In genomic region chr17:72397687-72398086, GRCh38 we compare ENCODE assay signal across 30 cellular contexts.
DNase-seq lines count a peak whose midpoint lies in the region; ATAC-seq and TF ChIP-seq lines count a peak whose summit lies in the region.
"Had no signal": no experiment of that assay in that cellular context is flagged by ENCODE, and none has a peak within 500 bp of the region (broad histone marks: within the 10 kb centered on the region; RNA-seq: fewer than 3 reads in every experiment).

No MANE protein-coding gene starts in this region.

- dilution Hi-C loops in mammary epithelial cell (cut with HindIII; ENCODE audit: low sequenced_read_pairs) = no loop called here

- H3F3A ChIP-seq in PC-3 (ENCODE audit: low read length, unreplicated experiment) = peaks cover 12% of the 10 kb centered on the region

- no peaks in the 10 kb centered on the region for H3K9me3 Mint-ChIP-seq in MCF 10A (ENCODE audit: unreplicated experiment)
- H3K9me3 Mint-ChIP-seq in type B pancreatic cell = no peaks in the 10 kb centered on the region
- H3K9me3 Mint-ChIP-seq: activated CD4-positive, alpha-beta memory T cell treated with anti-CD3 and anti-CD28 coated beads for 36 hours; activated T-helper 2 cell treated with anti-CD3 and anti-CD28 coated beads, Interferon-gamma antibody, Interleukin-2, Interleukin-4, amounts not matched to agents 10 μg/mL and 5 μg/mL and 100 μg/mL, durations not matched to agents 14 hours and 24 hours and 36 hours had no signal

- no peaks in the 10 kb centered on the region for H3K27me3 Mint-ChIP-seq in MCF 10A (ENCODE audit: insufficient read depth, unreplicated experiment)
- no peaks in the 10 kb centered on the region for H3K27me3 Mint-ChIP-seq in type B pancreatic cell
- H3K27me3 Mint-ChIP-seq: activated CD4-positive, alpha-beta memory T cell treated with anti-CD3 and anti-CD28 coated beads for 36 hours; brain had no signal

- CTCF ChIA-PET in MCF 10A (lab: Yijun Ruan, JAX) (no interaction called here), mammary epithelial cell (lab: Charles Lee; ENCODE audit: low non-redundant PET) (no interaction called here), PC-3 (lab: Charles Lee) (no interaction called here)

- H4K20me1 ChIP-seq in mammary epithelial cell (ENCODE audit: insufficient read depth, low read length) (no peaks in the 10 kb centered on the region), PC-3 (ENCODE audit: low read length) (no peaks in the 10 kb centered on the region)

- H3K4me2 ChIP-seq in mammary epithelial cell (ENCODE audit: insufficient read depth, low read depth, low read length) (no peak overlapping the region), PC-3 (ENCODE audit: low read length) (peak overlapping the region; percentile 26)

- POLR2A ChIA-PET in MCF 10A (lab: Yijun Ruan, JAX) (no interaction called here), PC-3 (lab: Charles Lee; ENCODE audit: unreplicated experiment) (interaction anchor here (0.6 to 0.7 kb wide), 2 partner anchors 69 to 277 kb away, joined by 3 to 21 read pairs; partner anchors contain the start of gene SOX9)

- in situ Hi-C loops in mammary epithelial cell (cut with MboI; ENCODE audit: low sequenced_read_pairs in 2 of 2) = no loop called here

- H3K4me3 ChIP-seq in mammary epithelial cell (replicated peaks in 1 of 3; ENCODE audit: insufficient read depth in 1 of 3, low read depth in 2 of 3, low read length in 3 of 3) (no peak overlapping the region), PC-3 (ENCODE audit: low read length) (peak overlapping the region; percentile 3; the same call in 1 of the 2 replicates), BE2C (ENCODE audit: low read depth, low read length) (no peak overlapping the region)
- H3K4me3 ChIP-seq: gastrocnemius medialis, MG63, spleen had no signal

- H2AFZ ChIP-seq in mammary epithelial cell (ENCODE audit: low read depth, low read length) = no peak overlapping the region
- H2AFZ ChIP-seq in PC-3 (ENCODE audit: low read length) = no peak overlapping the region

- ATAC-seq in PC-3 = peak; percentile 27
- ATAC-seq: activated CD4-positive, CD25-positive, alpha-beta regulatory T cell treated with anti-CD3 and anti-CD28 coated beads, Interleukin-2, amount 50 U/mL, for 24 hours; gastrocnemius medialis; left ventricle myocardium superior; natural killer cell; stimulated activated effector memory CD8-positive, alpha-beta T cell treated with anti-CD3 and anti-CD28 coated beads, Interleukin-12 subunit alpha, Interleukin-12 subunit beta, amount 100 ng/mL, for 72 hours; T-cell had no signal

- intact Hi-C loops in MCF 10A (cut with micrococcal nuclease) = no loop called here
- intact Hi-C loops in mammary epithelial cell (cut with micrococcal nuclease) = no loop called here
- intact Hi-C loops in PC-3 (cut with micrococcal nuclease) = loop anchor here (2.0 to 10.0 kb wide), 6 partner anchors 23 to 963 kb away; partner anchors contain the start of gene SOX9

- H3K27ac Mint-ChIP-seq in MCF 10A (ENCODE audit: low read depth, unreplicated experiment) = peak overlapping the region; percentile 26
- peak overlapping the region; percentile 18 for H3K27ac Mint-ChIP-seq in type B pancreatic cell
- H3K27ac Mint-ChIP-seq: activated CD4-positive, alpha-beta memory T cell treated with anti-CD3 and anti-CD28 coated beads for 36 hours; activated T-helper 2 cell treated with anti-CD3 and anti-CD28 coated beads, Interferon-gamma antibody, Interleukin-2, Interleukin-4, amounts not matched to agents 10 μg/mL and 5 μg/mL and 100 μg/mL, durations not matched to agents 14 hours and 24 hours and 36 hours; IgD-negative memory B cell; natural killer cell; stimulated activated effector memory CD8-positive, alpha-beta T cell treated with anti-CD3 and anti-CD28 coated beads, Interleukin-12 subunit alpha, Interleukin-12 subunit beta, amount 100 ng/mL, for 72 hours; T-cell had no signal

- peaks cover 12% of the 10 kb centered on the region for H3K79me2 ChIP-seq in mammary epithelial cell (ENCODE audit: insufficient read depth, low read length)
- H3K79me2 ChIP-seq in PC-3 (ENCODE audit: low read length) = peaks cover 19% of the 10 kb centered on the region; the same call in 1 of the 2 replicates

- H3K4me1 Mint-ChIP-seq in MCF 10A (ENCODE audit: insufficient read depth, unreplicated experiment) (peaks cover 18% of the 10 kb centered on the region), type B pancreatic cell (ENCODE audit: unreplicated experiment) (peaks cover 47% of the 10 kb centered on the region)
- H3K4me1 Mint-ChIP-seq: natural killer cell; stimulated activated effector memory CD8-positive, alpha-beta T cell treated with anti-CD3 and anti-CD28 coated beads, Interleukin-12 subunit alpha, Interleukin-12 subunit beta, amount 100 ng/mL, for 72 hours; T-cell had no signal

- peak; percentile 48 for DNase-seq in MCF 10A (ENCODE audit: unreplicated experiment)
- DNase-seq in mammary epithelial cell = no peak
- peak; percentile 94 for DNase-seq in PC-3
- peak; percentile 22 for DNase-seq in fibroblast of gingiva (ENCODE audit: low read depth)
- DNase-seq in type B pancreatic cell (ENCODE audit: extremely low spot score, unreplicated experiment) = no peak
- DNase-seq in SHP77 (lab: John Stamatoyannopoulos, UW) = no peak
- DNase-seq in NCI-H2171 treated with DMSO at 0.1 percent for 48 hours (lab: John Stamatoyannopoulos, UW) = no peak
- no peak for DNase-seq in BE2C
- DNase-seq: 8988T; activated CD4-positive, alpha-beta memory T cell treated with anti-CD3 and anti-CD28 coated beads for 36 hours; gastrocnemius medialis; GOT3; hypothalamus; left ventricle myocardium superior; MG63; midbrain; natural killer cell; NCI-H1436; NCI-H446 treated with DMSO at 0.1 percent for 48 hours; OCI-M1; retina; SIG-M5; spleen; stimulated activated CD4-positive, alpha-beta T cell treated with anti-CD3 and anti-CD28 coated beads, Interleukin-2, amount 100 ng/mL, for 48 hours; T-cell had no signal

- H3K4me1 ChIP-seq in mammary epithelial cell (ENCODE audit: insufficient read depth, low read length) (peaks cover 18% of the 10 kb centered on the region), PC-3 (ENCODE audit: insufficient read depth, low read length) (peaks cover 76% of the 10 kb centered on the region), BE2C (no peaks in the 10 kb centered on the region; the same call in 1 of the 2 replicates)
- H3K4me1 ChIP-seq: gastrocnemius medialis, spleen had no signal

- H3K27me3 ChIP-seq in mammary epithelial cell (ENCODE audit: insufficient read depth, low read length) = no peaks in the 10 kb centered on the region
- H3K27me3 ChIP-seq in PC-3 (ENCODE audit: low read length) = no peaks in the 10 kb centered on the region
- no peaks in the 10 kb centered on the region for H3K27me3 ChIP-seq in BE2C
- H3K27me3 ChIP-seq: gastrocnemius medialis, MG63, spleen had no signal

- H3K36me3 ChIP-seq in mammary epithelial cell (ENCODE audit: insufficient read depth, low read length) = peaks cover 2% of the 10 kb centered on the region
- H3K36me3 ChIP-seq in PC-3 (ENCODE audit: low read depth, low read length) = peaks cover 5% of the 10 kb centered on the region
- no peaks in the 10 kb centered on the region for H3K36me3 ChIP-seq in BE2C
- H3K36me3 ChIP-seq: gastrocnemius medialis, MG63, spleen had no signal

- H3K4me3 Mint-ChIP-seq in MCF 10A (ENCODE audit: unreplicated experiment) (no peak overlapping the region), type B pancreatic cell (no peak overlapping the region)
- H3K4me3 Mint-ChIP-seq: activated CD4-positive, alpha-beta memory T cell treated with anti-CD3 and anti-CD28 coated beads for 36 hours; brain; IgD-negative memory B cell; natural killer cell; stimulated activated effector memory CD8-positive, alpha-beta T cell treated with anti-CD3 and anti-CD28 coated beads, Interleukin-12 subunit alpha, Interleukin-12 subunit beta, amount 100 ng/mL, for 72 hours; T-cell had no signal

- BruUV-seq in MCF 10A (replicated peaks; lab: Mats Ljungman, UMichigan) = no TSS peak
- no TSS peak for BruUV-seq in mammary epithelial cell (replicated peaks; lab: Mats Ljungman, UMichigan)
- BruUV-seq in PC-3 (replicated peaks; lab: Mats Ljungman, UMichigan) = no TSS peak

- 74% methylated on average over 3 of the region's 3 CpGs for WGBS in mammary epithelial cell (ENCODE audit: low coverage, missing lambda C conversion rate)

- H3K9ac ChIP-seq in mammary epithelial cell (ENCODE audit: insufficient read depth, low read length) (no peak overlapping the region), PC-3 (ENCODE audit: low read length) (peak overlapping the region; percentile 72)

- H3K36me3 Mint-ChIP-seq in MCF 10A (ENCODE audit: insufficient read depth, unreplicated experiment) = peaks cover 90% of the 10 kb centered on the region
- peaks cover 27% of the 10 kb centered on the region for H3K36me3 Mint-ChIP-seq in type B pancreatic cell
- H3K36me3 Mint-ChIP-seq: activated CD4-positive, alpha-beta memory T cell treated with anti-CD3 and anti-CD28 coated beads for 36 hours; IgD-negative memory B cell; natural killer cell; stimulated activated effector memory CD8-positive, alpha-beta T cell treated with anti-CD3 and anti-CD28 coated beads, Interleukin-12 subunit alpha, Interleukin-12 subunit beta, amount 100 ng/mL, for 72 hours; T-cell had no signal

- TF ChIP-seq CTCF in MCF 10A (IDR thresholded peaks at IDR 0.05; ENCODE audit: unreplicated experiment) (no peak), mammary epithelial cell (conservative IDR thresholded peaks at IDR 0.05 in 1 of 2, IDR thresholded peaks at IDR 0.05 in 1 of 2; ENCODE audit: extremely low read depth in 1 of 2, insufficient read depth in 1 of 2, low read depth in 1 of 2, low read length in 2 of 2) (no peak), PC-3 (conservative IDR thresholded peaks at IDR 0.05; ENCODE audit: low read depth, low read length) (no peak), type B pancreatic cell (conservative IDR thresholded peaks at IDR 0.05) (no peak), BE2C (IDR thresholded peaks at IDR 0.05; ENCODE audit: low read depth, low read length) (no peak)

- H3K27ac ChIP-seq in mammary epithelial cell (ENCODE audit: insufficient read depth, low read depth, low read length) (no peak overlapping the region), PC-3 (ENCODE audit: low read length) (peak overlapping the region; percentile 97)
- H3K27ac ChIP-seq: gastrocnemius medialis, spleen had no signal

- no peaks in the 10 kb centered on the region for H3K9me2 ChIP-seq in PC-3 (replicated peaks; ENCODE audit: low read length)

- no peaks in the 10 kb centered on the region for H3K9me3 ChIP-seq in mammary epithelial cell (replicated peaks; ENCODE audit: insufficient read depth, low read length)
- no peaks in the 10 kb centered on the region for H3K9me3 ChIP-seq in PC-3 (ENCODE audit: low read length)
- no peaks in the 10 kb centered on the region for H3K9me3 ChIP-seq in BE2C
- H3K9me3 ChIP-seq: gastrocnemius medialis, MG63, spleen had no signal

Comparison
In these comparisons a context has a peak if more than half of its experiments do, and no peak if none do; other contexts are left out.
1. DNase-seq: peak in MCF 10A (single experiment), PC-3 (single experiment) and fibroblast of gingiva (single experiment); none in mammary epithelial cell (single experiment), type B pancreatic cell (single experiment), SHP77 (0 of 2), NCI-H2171 treated with DMSO at 0.1 percent for 48 hours (single experiment) and BE2C (single experiment).